ENCODE assay signal across 8 cellular contexts in the genomic region with DNA sequence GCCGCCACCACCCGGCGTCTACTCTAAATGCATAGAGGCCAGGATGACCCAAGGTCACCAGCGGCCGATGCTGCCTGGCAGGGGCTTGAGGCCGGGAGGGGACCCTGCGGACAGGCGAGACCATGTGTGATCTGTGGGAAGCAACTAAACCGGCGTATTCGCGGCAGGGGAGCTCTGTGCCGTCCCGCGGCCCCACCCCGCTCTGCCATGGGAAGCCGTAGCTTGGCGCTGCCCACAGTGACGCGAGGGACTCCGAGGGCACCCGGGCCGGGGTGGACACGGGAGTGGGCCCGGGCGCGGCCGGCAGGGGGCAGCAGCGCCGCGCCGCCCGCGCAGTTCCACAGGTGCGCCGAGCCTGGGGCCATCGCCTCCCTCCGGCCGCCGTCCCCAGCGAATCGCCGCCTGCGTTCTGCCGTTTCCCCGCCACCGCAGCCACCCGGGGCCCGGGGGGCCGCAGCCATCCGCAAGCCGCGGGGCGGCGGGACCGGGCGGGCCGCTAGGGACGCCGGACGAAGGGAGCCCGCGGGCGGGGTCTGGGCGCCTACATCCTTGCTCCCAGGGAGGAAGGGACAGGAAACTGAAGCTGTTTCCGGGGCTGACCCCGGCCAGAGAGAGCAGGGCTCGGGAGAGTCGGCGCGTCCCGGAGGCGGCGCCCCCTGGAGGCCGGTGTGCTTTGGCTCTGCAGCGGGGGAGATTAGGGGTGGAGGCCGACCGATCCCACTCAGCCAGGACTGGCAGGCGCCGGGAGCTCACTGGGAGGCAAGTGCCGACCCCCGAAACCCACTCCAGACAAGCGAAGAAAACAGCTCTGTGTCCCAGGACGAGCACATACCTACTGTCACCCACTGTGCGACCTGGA. TPM values are rescaled to one million over a fixed set of nuclear protein-coding genes. Genes with fewer than 3 reads are reported as not detected.
DNase-seq lines count a peak whose midpoint lies in the region; ATAC-seq, FAIRE-seq and TF ChIP-seq lines count a peak whose summit lies in the region.

No MANE protein-coding gene starts in this region.

- peak overlapping the region; percentile 69 for H3K4me3 ChIP-seq in K562
- H3K4me3 ChIP-seq in iPS-15b (ENCODE audit: low read depth, low read length): peak overlapping the region; percentile 75
- H3K4me3 ChIP-seq in skeletal muscle cell (ENCODE audit: low read depth, low read length): peak overlapping the region; percentile 60

- POLR2A ChIA-PET in K562 (lab: Yijun Ruan, JAX): interaction anchor here (0.5 to 1.5 kb wide), 20 partner anchors 9 to 932 kb away, joined by 3 to 10 read pairs (median 3); no protein-coding TSS in a partner anchor

- H3K27me3 ChIP-seq in K562 (ENCODE audit: control insufficient read depth in 2 of 2, insufficient read depth in 2 of 2, low read length in 2 of 2): peaks cover 3 to 21% of the 10 kb centered on the region in 2 experiments
- no peaks in the 10 kb centered on the region for H3K27me3 ChIP-seq in iPS-15b (ENCODE audit: control insufficient read depth, insufficient read depth, low read length)

- FAIRE-seq in K562 (lab: Jason Lieb, UNC): peak; percentile 89

- peaks cover 9% of the 10 kb centered on the region for H3K27me3 Mint-ChIP-seq in T-helper 2 cell treated with Interferon-gamma antibody and Interleukin-4, amounts not matched to agents 5 μg/mL and 100 μg/mL, for 36 hours (ENCODE audit: low read depth)

- CTCF ChIA-PET in K562 (lab: Yijun Ruan, JAX; ENCODE audit: low intra/inter-chr PET ratio): interaction anchor here (0.5 to 2.1 kb wide), 8 partner anchors 72 to 351 kb away, joined by 3 to 11 read pairs (median 7); no protein-coding TSS in a partner anchor

- H3K9me1 ChIP-seq in K562 (ENCODE audit: control insufficient read depth, insufficient read depth, low read length): no peaks in the 10 kb centered on the region

- H3K36me3 Mint-ChIP-seq in T-helper 2 cell treated with Interferon-gamma antibody and Interleukin-4, amounts not matched to agents 5 μg/mL and 100 μg/mL, for 36 hours (ENCODE audit: low read depth): no peaks in the 10 kb centered on the region

- no peaks in the 10 kb centered on the region for H3K9me3 Mint-ChIP-seq in T-helper 2 cell treated with Interferon-gamma antibody and Interleukin-4, amounts not matched to agents 5 μg/mL and 100 μg/mL, for 36 hours

- TF ChIP-seq CTCF in K562 (IDR thresholded peaks at IDR 0.05 in 2 of 3, conservative IDR thresholded peaks at IDR 0.05 in 1 of 3; ENCODE audit: insufficient read depth in 2 of 3, low read depth in 1 of 3, low read length in 3 of 3): peak; percentile 86 to 88 (median 87)

- intact Hi-C loops in K562 (cut with micrococcal nuclease): loop anchor here (1.0 to 5.0 kb wide), 4 partner anchors 49 to 330 kb away; partner anchors contain the start of gene TMEM121B

- peak overlapping the region; percentile 84 for H3K4me2 ChIP-seq in K562 (ENCODE audit: insufficient read depth, low read length)

- peaks cover 3% of the 10 kb centered on the region for H3K4me1 Mint-ChIP-seq in T-helper 2 cell treated with Interferon-gamma antibody and Interleukin-4, amounts not matched to agents 5 μg/mL and 100 μg/mL, for 36 hours (ENCODE audit: low read depth)

- no peaks in the 10 kb centered on the region for H3K79me2 ChIP-seq in K562 (ENCODE audit: control insufficient read depth, insufficient read depth, low read length)

- H3K36me3 ChIP-seq in K562 (ENCODE audit: control insufficient read depth, insufficient read depth, low read length) (no peaks in the 10 kb centered on the region), iPS-15b (ENCODE audit: control insufficient read depth, insufficient read depth, low read length) (no peaks in the 10 kb centered on the region)

- TF ChIP-seq RAD21 in K562 (CRISPR knock-in tag; conservative IDR thresholded peaks at IDR 0.05 in 1 of 2, IDR thresholded peaks at IDR 0.05 in 1 of 2): peak in 1 of 2 experiments; percentile 60

- peaks cover 0 to 14% of the 10 kb centered on the region in 2 experiments; a peak in 4 of 5 replicates for H3K4me1 ChIP-seq in K562 (replicated peaks in 1 of 2; ENCODE audit: control insufficient read depth in 2 of 2, insufficient read depth in 2 of 2, low read length in 2 of 2)
- peaks cover 3% of the 10 kb centered on the region for H3K4me1 ChIP-seq in iPS-15b (ENCODE audit: control insufficient read depth, insufficient read depth, low read length)

- H2AFZ ChIP-seq in K562 (ENCODE audit: low read depth, low read length): peak overlapping the region; percentile 96

- peak overlapping the region; percentile 72 for H3K27ac ChIP-seq in K562 (ENCODE audit: extremely low read depth, low read depth, low read length)

- peak overlapping the region; percentile 89 for H3K4me3 Mint-ChIP-seq in T-helper 2 cell treated with Interferon-gamma antibody and Interleukin-4, amounts not matched to agents 5 μg/mL and 100 μg/mL, for 36 hours

- peak; percentile 78 for DNase-seq in SIG-M5 treated with dmso at 0.1 percent for 504 hours (lab: John Stamatoyannopoulos, UW; ENCODE audit: unreplicated experiment)
- no peak for DNase-seq in SIG-M5 (lab: John Stamatoyannopoulos, UW)
- DNase-seq in NCI-H146 (lab: John Stamatoyannopoulos, UW): peak; percentile 84
- peak; percentile 84 for DNase-seq in T-helper 2 cell treated with Interferon-gamma antibody and Interleukin-4, amounts not matched to agents 5 μg/mL and 100 μg/mL, for 36 hours (ENCODE audit: low spot score)
- DNase-seq in K562 (ENCODE audit: extremely low read depth in 1 of 4, low spot score in 3 of 4): peak; percentile 94 to 96 (median 96)
- DNase-seq in skeletal muscle cell (ENCODE audit: low read depth): peak; percentile 27

- no peaks in the 10 kb centered on the region for H3K9me3 ChIP-seq in K562 (replicated peaks; ENCODE audit: control insufficient read depth, insufficient read depth, low read depth, low read length)
- no peaks in the 10 kb centered on the region for H3K9me3 ChIP-seq in iPS-15b (ENCODE audit: control insufficient read depth, insufficient read depth, low read length)

- H3K27ac Mint-ChIP-seq in T-helper 2 cell treated with Interferon-gamma antibody and Interleukin-4, amounts not matched to agents 5 μg/mL and 100 μg/mL, for 36 hours: peak overlapping the region; percentile 70

- TF ChIP-seq POLR2A in K562 (conservative IDR thresholded peaks at IDR 0.05): peak; percentile 65

- 2% methylated on average over 80 of the region's 85 CpGs for WGBS in K562 (ENCODE audit: insufficient coverage, low coverage, missing lambda C conversion rate)

- H4K20me1 ChIP-seq in K562 (replicated peaks; ENCODE audit: control insufficient read depth, insufficient read depth, low read length): 0 out of 2 replicates have a peak, but pooled peaks cover 3% of the 10 kb centered on the region

- peak overlapping the region; percentile 62 to 95 for H3K9ac ChIP-seq in K562 (ENCODE audit: insufficient read depth in 1 of 2, low read depth in 2 of 2, low read length in 2 of 2)
- peak overlapping the region; percentile 63 for H3K9ac ChIP-seq in iPS-15b (ENCODE audit: low read depth, low read length)

- in situ Hi-C loops in K562 (cut with MboI): no loop called here

- BruUV-seq in K562 (replicated peaks; lab: Mats Ljungman, UMichigan): no TSS peak

- peak; percentile 5; the same call in 1 of the 2 replicates for TF ChIP-seq EP300 in K562 (IDR thresholded peaks at IDR 0.05; ENCODE audit: low read length)

- ATAC-seq in HG02885 (IDR thresholded peaks at IDR 0.05; ENCODE audit: poor library complexity, unreplicated experiment) (peak; percentile 94), K562 (peak; percentile 96)

RNA-seq across cellular contexts. Expression of gene HDHD5, which starts 12.5 kb away (rescaled TPM):
- total RNA-seq in K562 (2011; cell fraction: chromatin; rRNA removed; ENCODE audit: low replicate concordance): 12.3 and 28.7 TPM in 2 replicates
- total RNA-seq in K562 (2011; cell fraction: nucleolus; rRNA removed): 34.5 and 34.7 TPM in 2 replicates
- total RNA-seq in K562 (2011; cell fraction: nucleoplasm; rRNA removed): 23.5 and 27.0 TPM in 2 replicates
- total RNA-seq in K562 (2014; rRNA removed): 36.6 and 44.2 TPM in 2 replicates
- total RNA-seq in K562 (2014; rRNA removed; fragmentation: Illumina TruSeq; extraction: Trizol): 11.5 and 14.4 TPM in 2 replicates
- total RNA-seq in K562 (2015; rRNA removed; fragmentation: Illumina TruSeq; extraction: Trizol): 20.1 and 22.0 TPM in 2 replicates
- 29.7 and 32.2 TPM in 2 replicates for total RNA-seq in K562 (2021)
- 23.1 and 28.7 TPM in 2 replicates for polyA plus RNA-seq in K562 (2011; rRNA removed)
- 37.2 and 54.8 TPM in 2 replicates for polyA plus RNA-seq in K562 (2011; cell fraction: cytosol; rRNA removed)
- polyA plus RNA-seq in K562 (2011; cell fraction: nucleus; rRNA removed): 27.3 and 34.3 TPM in 2 replicates
- 15.1 and 22.1 TPM in 2 replicates for polyA plus RNA-seq in K562 (2012)
- polyA plus RNA-seq in K562 (2014; fragmentation: Illumina TruSeq; extraction: Trizol): 24.2 and 26.8 TPM in 2 replicates
- 1 to 10 TPM; 1.6 to 2.3 TPM for polyA plus RNA-seq in K562 (2014; fragmentation: Nextera tagmentation; extraction: Ambion mirVana)
- 33.9 and 40.0 TPM in 2 replicates for polyA plus RNA-seq in K562 (2014; rRNA removed)
- 8.1 and 15.6 TPM in 2 replicates for polyA minus RNA-seq in K562 (2011; rRNA and poly(A)+ RNA removed)
- 13.9 and 15.7 TPM in 2 replicates for polyA minus RNA-seq in K562 (2011; cell fraction: cytosol; rRNA and poly(A)+ RNA removed)
- polyA minus RNA-seq in K562 (2011; cell fraction: nucleus; rRNA and poly(A)+ RNA removed): 12.2 and 12.3 TPM in 2 replicates

RNA-seq across cellular contexts. Expression of gene ADA2, which starts 47.7 kb away (rescaled TPM):
- total RNA-seq in K562 (2011; cell fraction: chromatin; rRNA removed; ENCODE audit: low replicate concordance): not detected in 2 replicates
- total RNA-seq in K562 (2011; cell fraction: nucleolus; rRNA removed): not detected in 2 replicates
- total RNA-seq in K562 (2011; cell fraction: nucleoplasm; rRNA removed): not detected in 2 replicates
- total RNA-seq in K562 (2014; rRNA removed) (not detected in 2 replicates), K562 (2014; rRNA removed; fragmentation: Illumina TruSeq; extraction: Trizol) (not detected in 2 replicates), K562 (2015; rRNA removed; fragmentation: Illumina TruSeq; extraction: Trizol) (not detected in 2 replicates), K562 (2021) (0.20 and 0.44 TPM in 2 replicates)
- polyA plus RNA-seq in K562 (2011; rRNA removed) (not detected in 2 replicates), K562 (2014; fragmentation: Illumina TruSeq; extraction: Trizol) (not detected in 2 replicates), K562 (2014; fragmentation: Nextera tagmentation; extraction: Ambion mirVana) (not detected), K562 (2014; rRNA removed) (not detected in 2 replicates)
- polyA plus RNA-seq in K562 (2011; cell fraction: cytosol; rRNA removed): not detected in 2 replicates
- polyA plus RNA-seq in K562 (2011; cell fraction: nucleus; rRNA removed): not detected in 2 replicates
- polyA plus RNA-seq in K562 (2012): 0.10 TPM in 1 of 2 replicates, not detected in the other
- not detected in 2 replicates for polyA minus RNA-seq in K562 (2011; rRNA and poly(A)+ RNA removed)
- polyA minus RNA-seq in K562 (2011; cell fraction: cytosol; rRNA and poly(A)+ RNA removed): not detected in 2 replicates
- polyA minus RNA-seq in K562 (2011; cell fraction: nucleus; rRNA and poly(A)+ RNA removed): not detected in 2 replicates

RNA-seq across cellular contexts. Expression of gene TMEM121B, which starts 50.4 kb away (rescaled TPM):
- 0.09 TPM in 1 of 2 replicates, not detected in the other for total RNA-seq in K562 (2011; cell fraction: chromatin; rRNA removed; ENCODE audit: low replicate concordance)
- total RNA-seq in K562 (2011; cell fraction: nucleolus; rRNA removed): under 0.01 TPM in 1 of 2 replicates, not detected in the other
- total RNA-seq in K562 (2011; cell fraction: nucleoplasm; rRNA removed): 0.38 TPM in 1 of 2 replicates, not detected in the other
- total RNA-seq in K562 (2014; rRNA removed): 0.04 TPM in 1 of 2 replicates, not detected in the other
- total RNA-seq in K562 (2014; rRNA removed; fragmentation: Illumina TruSeq; extraction: Trizol): 0.03 TPM in 1 of 2 replicates, not detected in the other
- not detected in 2 replicates for total RNA-seq in K562 (2015; rRNA removed; fragmentation: Illumina TruSeq; extraction: Trizol)
- 0.07 TPM in 2 replicates for total RNA-seq in K562 (2021)
- polyA plus RNA-seq in K562 (2011; rRNA removed): not detected in 2 replicates
- not detected in 2 replicates for polyA plus RNA-seq in K562 (2011; cell fraction: cytosol; rRNA removed)
- polyA plus RNA-seq in K562 (2011; cell fraction: nucleus; rRNA removed): 0.03 TPM in 2 replicates
- 0.04 TPM in 1 of 2 replicates, not detected in the other for polyA plus RNA-seq in K562 (2012)
- polyA plus RNA-seq in K562 (2014; fragmentation: Illumina TruSeq; extraction: Trizol): 0.03 TPM in 1 of 2 replicates, not detected in the other
- polyA plus RNA-seq in K562 (2014; fragmentation: Nextera tagmentation; extraction: Ambion mirVana): under 1 TPM in 1 of 2 experiments, not detected in 1; 0.03 TPM
- polyA plus RNA-seq in K562 (2014; rRNA removed): not detected in 2 replicates
- not detected in 2 replicates for polyA minus RNA-seq in K562 (2011; rRNA and poly(A)+ RNA removed)
- polyA minus RNA-seq in K562 (2011; cell fraction: cytosol; rRNA and poly(A)+ RNA removed): not detected in 2 replicates
- not detected in 2 replicates for polyA minus RNA-seq in K562 (2011; cell fraction: nucleus; rRNA and poly(A)+ RNA removed)
